In the genomic region with DNA sequence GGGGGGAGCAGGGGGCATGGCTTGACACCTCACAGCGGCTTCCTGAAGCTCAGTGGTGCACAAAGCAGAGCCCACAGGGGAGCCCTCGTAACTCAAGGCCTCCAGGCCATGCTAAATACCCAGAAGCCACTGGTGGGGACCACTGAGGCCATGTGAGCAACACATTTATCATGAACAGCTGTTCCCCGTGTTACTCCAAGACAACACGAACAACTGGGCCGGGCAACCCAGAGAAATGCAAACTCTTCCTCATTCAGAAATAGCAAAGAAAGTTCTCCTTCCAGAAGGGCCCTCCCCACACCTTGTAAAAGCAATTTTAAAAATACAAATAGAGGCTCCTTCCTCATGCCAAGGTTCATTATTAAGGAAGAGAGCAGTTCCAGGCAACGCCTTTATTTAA, we compare ENCODE assay signal across 15 cellular contexts. TPM values are rescaled to one million over a fixed set of nuclear protein-coding genes. Genes with fewer than 3 reads are reported as not detected.
DNase-seq lines count a peak whose midpoint lies in the region; ATAC-seq, FAIRE-seq and TF ChIP-seq lines count a peak whose summit lies in the region.
"Had no signal": no experiment of that assay in that cellular context is flagged by ENCODE, and none has a peak within 500 bp of the region (broad histone marks: within the 10 kb centered on the region; RNA-seq: fewer than 3 reads in every experiment).

No MANE protein-coding gene starts in this region.

- no peak overlapping the region for H3K4me3 Mint-ChIP-seq in activated CD8-positive, alpha-beta T cell treated with anti-CD3 and anti-CD28 coated beads, Interleukin-2, amount 10 ng/mL, durations not matched to agents 7 days and 5 days
- H3K4me3 Mint-ChIP-seq in activated CD8-positive, alpha-beta T cell treated with anti-CD3 and anti-CD28 coated beads for 36 hours, result no peak overlapping the region
- H3K4me3 Mint-ChIP-seq: stimulated activated naive CD8-positive, alpha-beta T cell treated with anti-CD3 and anti-CD28 coated beads, Interleukin-15, amount 100 ng/mL, for 72 hours had no signal

- TF ChIP-seq CTCF in activated CD8-positive, alpha-beta T cell treated with anti-CD3 and anti-CD28 coated beads for 36 hours (IDR thresholded peaks at IDR 0.05), result no peak
- no peak for TF ChIP-seq CTCF in lower lobe of right lung (IDR thresholded peaks at IDR 0.05)

- no peak overlapping the region for H3K4me3 ChIP-seq in lower lobe of right lung
- H3K4me3 ChIP-seq: A549 had no signal

- H3K4me1 Mint-ChIP-seq in activated CD8-positive, alpha-beta T cell treated with anti-CD3 and anti-CD28 coated beads, Interleukin-2, amount 10 ng/mL, durations not matched to agents 7 days and 5 days (ENCODE audit: low read depth), result peaks cover 44% of the 10 kb centered on the region
- peaks cover 18% of the 10 kb centered on the region for H3K4me1 Mint-ChIP-seq in activated CD8-positive, alpha-beta T cell treated with anti-CD3 and anti-CD28 coated beads for 36 hours (ENCODE audit: low read depth)

- CTCF ChIA-PET in activated CD8-positive, alpha-beta T cell treated with anti-CD3 and anti-CD28 coated beads, Interleukin-2, amount 10 ng/mL, durations not matched to agents 7 days and 5 days (lab: Charles Lee), result interaction anchor here (1.3 to 3.3 kb wide), 2 partner anchors 11 to 13 kb away, joined by 3 to 23 read pairs; no protein-coding TSS in a partner anchor
- CTCF ChIA-PET in activated CD8-positive, alpha-beta T cell treated with anti-CD3 and anti-CD28 coated beads for 36 hours (lab: Charles Lee), result interaction anchor here (2.9 kb wide), 1 partner anchor 11 kb away, joined by 16 read pairs; no protein-coding TSS in a partner anchor

- H3K36me3 Mint-ChIP-seq in activated CD8-positive, alpha-beta T cell treated with anti-CD3 and anti-CD28 coated beads, Interleukin-2, amount 10 ng/mL, durations not matched to agents 7 days and 5 days (ENCODE audit: low read depth), result no peaks in the 10 kb centered on the region
- no peaks in the 10 kb centered on the region for H3K36me3 Mint-ChIP-seq in activated CD8-positive, alpha-beta T cell treated with anti-CD3 and anti-CD28 coated beads for 36 hours (ENCODE audit: low read depth)
- H3K36me3 Mint-ChIP-seq: naive thymus-derived CD8-positive, alpha-beta T cell had no signal

- no peak for DNase-seq in activated CD8-positive, alpha-beta T cell treated with anti-CD3 and anti-CD28 coated beads, Interleukin-2, amount 10 ng/mL, durations not matched to agents 7 days and 5 days
- no peak for DNase-seq in activated CD8-positive, alpha-beta T cell treated with anti-CD3 and anti-CD28 coated beads for 36 hours
- peak; percentile 65 for DNase-seq in RPMI7951 (ENCODE audit: low read depth)
- no peak for DNase-seq in lower lobe of right lung
- DNase-seq in ureter (ENCODE audit: low spot score), result peak; percentile 67
- no peak for DNase-seq in frontal cortex (ENCODE audit: low spot score in 2 of 2)
- DNase-seq in dedifferentiated amniotic fluid mesenchymal stem cell (ENCODE audit: extremely low spot score), result no peak
- DNase-seq in UCSD-AML1 (lab: John Stamatoyannopoulos, UW; ENCODE audit: unreplicated experiment), result no peak
- DNase-seq: central memory CD4-positive, alpha-beta T cell; naive thymus-derived CD8-positive, alpha-beta T cell; NCI-H1694 treated with DMSO at 0.1 percent for 48 hours; stimulated activated naive CD8-positive, alpha-beta T cell treated with anti-CD3 and anti-CD28 coated beads, Interleukin-15, amount 100 ng/mL, for 72 hours had no signal

- ATAC-seq in activated CD8-positive, alpha-beta T cell treated with anti-CD3 and anti-CD28 coated beads, Interleukin-2, amount 10 ng/mL, durations not matched to agents 7 days and 5 days, result no peak
- ATAC-seq in activated CD8-positive, alpha-beta T cell treated with anti-CD3 and anti-CD28 coated beads for 36 hours, result no peak
- no peak for ATAC-seq in lower lobe of right lung
- ATAC-seq: A549; naive thymus-derived CD8-positive, alpha-beta T cell; stimulated activated naive CD8-positive, alpha-beta T cell treated with anti-CD3 and anti-CD28 coated beads, Interleukin-15, amount 100 ng/mL, for 72 hours had no signal

- POLR2A ChIA-PET in activated CD8-positive, alpha-beta T cell treated with anti-CD3 and anti-CD28 coated beads, Interleukin-2, amount 10 ng/mL, durations not matched to agents 7 days and 5 days (lab: Charles Lee), result interaction anchor here (1.3 kb wide), 1 partner anchor 13 kb away, joined by 4 read pairs; no protein-coding TSS in a partner anchor
- POLR2A ChIA-PET in activated CD8-positive, alpha-beta T cell treated with anti-CD3 and anti-CD28 coated beads for 36 hours (lab: Charles Lee), result interaction anchor here (1.3 kb wide), 1 partner anchor 220 kb away, joined by 3 read pairs; a partner anchor contains a TSS

- peak overlapping the region; percentile 20 for H3K27ac ChIP-seq in lower lobe of right lung
- H3K27ac ChIP-seq: A549 had no signal

- peak overlapping the region; percentile 10 for H3K27ac Mint-ChIP-seq in activated CD8-positive, alpha-beta T cell treated with anti-CD3 and anti-CD28 coated beads, Interleukin-2, amount 10 ng/mL, durations not matched to agents 7 days and 5 days
- H3K27ac Mint-ChIP-seq in activated CD8-positive, alpha-beta T cell treated with anti-CD3 and anti-CD28 coated beads for 36 hours, result no peak overlapping the region
- H3K27ac Mint-ChIP-seq: naive thymus-derived CD8-positive, alpha-beta T cell had no signal

- no peaks in the 10 kb centered on the region for H3K9me3 Mint-ChIP-seq in activated CD8-positive, alpha-beta T cell treated with anti-CD3 and anti-CD28 coated beads, Interleukin-2, amount 10 ng/mL, durations not matched to agents 7 days and 5 days (ENCODE audit: insufficient read depth)
- H3K9me3 Mint-ChIP-seq in activated CD8-positive, alpha-beta T cell treated with anti-CD3 and anti-CD28 coated beads for 36 hours, result peaks cover 2% of the 10 kb centered on the region

- FAIRE-seq in frontal cortex (lab: Jason Lieb, UNC), result no peak
- FAIRE-seq: A549, H54, kidney had no signal

- no peaks in the 10 kb centered on the region for H3K9me3 ChIP-seq in lower lobe of right lung

- peaks cover 10% of the 10 kb centered on the region for H3K27me3 ChIP-seq in lower lobe of right lung (ENCODE audit: low read depth)

- intact Hi-C loops in activated CD8-positive, alpha-beta T cell treated with anti-CD3 and anti-CD28 coated beads for 36 hours (cut with micrococcal nuclease), result no loop called here
- intact Hi-C loops in lower lobe of right lung (cut with DNase I), result no loop called here

- no peaks in the 10 kb centered on the region for H3K36me3 ChIP-seq in lower lobe of right lung

- H3K4me1 ChIP-seq in lower lobe of right lung, result peaks cover 53% of the 10 kb centered on the region
- H3K4me1 ChIP-seq: A549 had no signal

- peaks cover 16% of the 10 kb centered on the region for H3K27me3 Mint-ChIP-seq in activated CD8-positive, alpha-beta T cell treated with anti-CD3 and anti-CD28 coated beads, Interleukin-2, amount 10 ng/mL, durations not matched to agents 7 days and 5 days (ENCODE audit: low read depth)
- H3K27me3 Mint-ChIP-seq in activated CD8-positive, alpha-beta T cell treated with anti-CD3 and anti-CD28 coated beads for 36 hours, result peaks cover 13% of the 10 kb centered on the region

RNA-seq across cellular contexts. Expression of a gene that starts 36.3 kb away (rescaled TPM):
- total RNA-seq in activated CD8-positive, alpha-beta T cell treated with anti-CD3 and anti-CD28 coated beads, Interleukin-2, amount 10 ng/mL, durations not matched to agents 7 days and 5 days, result 10 to 100 TPM; 79.4 to 79.9 TPM
- total RNA-seq in activated CD8-positive, alpha-beta T cell treated with anti-CD3 and anti-CD28 coated beads for 36 hours, result 10 to 100 TPM; 66.5 to 68.4 TPM
- 60.2 and 62.4 TPM in 2 replicates for total RNA-seq in RPMI7951 (2014; rRNA removed; shearing (Covaris generic))
- 72.4 TPM for total RNA-seq in lower lobe of right lung
- total RNA-seq in ureter, result 33.2 TPM
- 1.6 TPM for total RNA-seq in frontal cortex

Comparison
In these comparisons a context has a peak if more than half of its experiments do, and no peak if none do; other contexts are left out.
1. DNase-seq: peak in RPMI7951 (single experiment) and ureter (single experiment); none in activated CD8-positive, alpha-beta T cell treated with anti-CD3 and anti-CD28 coated beads, Interleukin-2, amount 10 ng/mL, durations not matched to agents 7 days and 5 days (single experiment), activated CD8-positive, alpha-beta T cell treated with anti-CD3 and anti-CD28 coated beads for 36 hours (single experiment), lower lobe of right lung (single experiment), frontal cortex (0 of 2), dedifferentiated amniotic fluid mesenchymal stem cell (single experiment) and UCSD-AML1 (single experiment).
2. RNA of a gene that starts 36.3 kb away (total RNA-seq): 79.4 to 79.9 TPM in activated CD8-positive, alpha-beta T cell treated with anti-CD3 and anti-CD28 coated beads, Interleukin-2, amount 10 ng/mL, durations not matched to agents 7 days and 5 days, 72.4 TPM in lower lobe of right lung (single experiment), 66.5 to 68.4 TPM in activated CD8-positive, alpha-beta T cell treated with anti-CD3 and anti-CD28 coated beads for 36 hours, 60.2 to 62.4 TPM in RPMI7951 and 33.2 TPM in ureter (single experiment); 1.6 TPM in frontal cortex (single experiment); every median in the first group is over 10 times any median in the second.